Comparison of ENCODE assay signal across 1 cellular context in the genomic region with DNA sequence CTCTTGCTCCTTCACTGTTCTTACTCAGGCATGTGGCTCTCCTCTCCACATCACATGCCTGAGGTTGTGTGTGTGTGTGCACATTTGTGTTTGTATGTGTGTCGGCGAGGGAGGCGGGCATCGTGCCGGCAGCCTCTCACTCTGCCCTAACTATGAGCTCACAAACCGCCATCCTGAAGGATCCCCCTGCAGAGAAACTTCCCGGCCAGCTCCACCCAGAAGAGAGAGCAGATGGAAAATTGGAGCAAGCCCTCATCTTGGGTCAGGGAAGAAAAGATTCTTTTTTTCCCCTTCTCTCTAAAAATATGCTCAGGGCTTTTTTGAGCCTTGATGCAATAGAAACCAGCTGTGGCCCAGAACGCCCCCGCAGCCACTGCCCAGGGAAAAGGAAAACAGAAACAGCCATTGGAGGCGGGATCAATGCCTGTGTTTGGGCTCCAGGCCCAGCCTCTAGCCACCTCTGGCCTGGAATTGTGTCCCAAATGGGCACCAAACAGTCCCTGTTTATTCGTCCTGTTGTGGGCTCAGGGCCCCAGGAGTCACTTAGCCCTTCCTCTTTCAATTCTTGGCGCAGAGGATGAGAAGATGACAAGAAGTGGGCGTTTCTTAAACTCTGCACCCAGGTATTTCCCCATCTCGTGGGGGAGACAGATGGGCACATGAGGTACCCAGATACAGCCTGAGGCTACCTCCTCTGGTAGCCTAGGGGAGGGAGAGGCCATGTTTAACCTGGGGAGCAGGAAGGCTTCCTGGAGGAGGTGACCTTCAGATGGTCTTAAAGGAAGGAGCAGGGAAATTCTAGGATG.
TF ChIP-seq lines count a peak whose summit lies in the region.

No MANE protein-coding gene starts in this region.

TF ChIP-seq in SK-N-SH treated with all-trans-retinoic acid at 6 μM for 48 hours, 23 proteins besides CTCF, POLR2A, EP300 and RAD21 (continued from another document):
- TF ChIP-seq BACH2 (CRISPR knock-in tag; IDR thresholded peaks at IDR 0.05; ENCODE audit: borderline replicate concordance), result no peak
